12 cellular contexts compared by ENCODE assay signal in genomic region chr9:20357207-20357503, GRCh38.
DNase-seq lines count a peak whose midpoint lies in the region; ATAC-seq and TF ChIP-seq lines count a peak whose summit lies in the region.
"Had no signal": no experiment of that assay in that cellular context is flagged by ENCODE, and none has a peak within 500 bp of the region (broad histone marks: within the 10 kb centered on the region; RNA-seq: fewer than 3 reads in every experiment).

No MANE protein-coding gene starts in this region.

- intact Hi-C loops in esophagus squamous epithelium (cut with DNase I): loop anchor here (10.0 kb wide), 1 partner anchor 268 kb away; the partner anchor contains the start of gene MLLT3

- no peak overlapping the region for H3K4me3 ChIP-seq in DOHH2 (ENCODE audit: low read length)
- no peak overlapping the region for H3K4me3 ChIP-seq in OCI-LY1 (ENCODE audit: low read depth, low read length, poor library complexity, severe bottlenecking)
- H3K4me3 ChIP-seq in esophagus squamous epithelium: peak overlapping the region in 1 of 4 donors; percentile 42
- H3K4me3 ChIP-seq in parathyroid adenoma (ENCODE audit: low read depth, low read length): no peak overlapping the region
- H3K4me3 ChIP-seq: stomach had no signal

- H3K36me3 ChIP-seq in DOHH2 (ENCODE audit: control insufficient read depth, low read length) (no peaks in the 10 kb centered on the region), OCI-LY1 (ENCODE audit: insufficient read depth, low read length) (peaks cover 98% of the 10 kb centered on the region), esophagus squamous epithelium (peaks cover 0 to 20% (median 0%) of the 10 kb centered on the region in 3 donors), parathyroid adenoma (ENCODE audit: control insufficient read depth, insufficient read depth, low read length) (no peaks in the 10 kb centered on the region)

- H4K20me1 ChIP-seq in DOHH2 (ENCODE audit: control insufficient read depth, insufficient read depth, low read depth, low read length) (no peaks in the 10 kb centered on the region), OCI-LY1 (ENCODE audit: insufficient read depth, low read length) (no peaks in the 10 kb centered on the region)

- H3K4me2 ChIP-seq in DOHH2 (ENCODE audit: low read length): peak overlapping the region; percentile 36
- no peak overlapping the region; the same call in 1 of the 2 replicates for H3K4me2 ChIP-seq in OCI-LY1 (ENCODE audit: low read length)
- no peak overlapping the region for H3K4me2 ChIP-seq in parathyroid adenoma (ENCODE audit: low read length)

- 37 to 55% methylated on average over 2 of the region's 2 CpGs for WGBS in esophagus squamous epithelium, 2 donors

- H2AFZ ChIP-seq in OCI-LY1 (ENCODE audit: low read length): no peak overlapping the region
- no peak overlapping the region for H2AFZ ChIP-seq in parathyroid adenoma

- no peaks in the 10 kb centered on the region for H3K79me2 ChIP-seq in DOHH2 (ENCODE audit: control insufficient read depth, low read length)
- no peaks in the 10 kb centered on the region for H3K79me2 ChIP-seq in OCI-LY1 (ENCODE audit: insufficient read depth, low read length)
- no peaks in the 10 kb centered on the region for H3K79me2 ChIP-seq in parathyroid adenoma

- H3K9me3 ChIP-seq in DOHH2 (ENCODE audit: control insufficient read depth, insufficient read depth, low read length) (no peaks in the 10 kb centered on the region), OCI-LY1 (ENCODE audit: low read length) (no peaks in the 10 kb centered on the region), esophagus squamous epithelium (no peaks in the 10 kb centered on the region), parathyroid adenoma (ENCODE audit: control insufficient read depth, low read length) (no peaks in the 10 kb centered on the region)
- H3K9me3 ChIP-seq: stomach had no signal

- TF ChIP-seq POLR2A in esophagus squamous epithelium (IDR thresholded peaks at IDR 0.05) (no peak), erythroblast (IDR thresholded peaks at IDR 0.05; ENCODE audit: low read length) (no peak)

- H3K27ac ChIP-seq in DOHH2 (ENCODE audit: low read depth, low read length): no peak overlapping the region
- peak overlapping the region; percentile 40 for H3K27ac ChIP-seq in OCI-LY1 (ENCODE audit: low read depth, low read length, poor library complexity, severe bottlenecking)
- H3K27ac ChIP-seq in esophagus squamous epithelium: peak overlapping the region in 3 of 4 donors; percentile 47 to 78 (median 65)
- H3K27ac ChIP-seq in parathyroid adenoma: peak overlapping the region; percentile 30

- H3K4me1 ChIP-seq in DOHH2 (ENCODE audit: control insufficient read depth, low read length) (peaks cover 20% of the 10 kb centered on the region), OCI-LY1 (ENCODE audit: insufficient read depth, low read length, severe bottlenecking) (peaks cover 30% of the 10 kb centered on the region), esophagus squamous epithelium (peaks cover 4 to 49% (median 24%) of the 10 kb centered on the region in 3 donors), parathyroid adenoma (no peaks in the 10 kb centered on the region)

- H3K9me2 ChIP-seq in DOHH2 (replicated peaks; ENCODE audit: control insufficient read depth, low read length) (no peaks in the 10 kb centered on the region), OCI-LY1 (ENCODE audit: low read depth, low read length) (no peaks in the 10 kb centered on the region)

- H3K27me3 ChIP-seq in DOHH2 (ENCODE audit: control insufficient read depth, low read length) (no peaks in the 10 kb centered on the region), OCI-LY1 (ENCODE audit: insufficient read depth, low read length) (no peaks in the 10 kb centered on the region), esophagus squamous epithelium (no peaks in the 10 kb centered on the region), parathyroid adenoma (ENCODE audit: control insufficient read depth, insufficient read depth, low read length) (no peaks in the 10 kb centered on the region)
- H3K27me3 ChIP-seq: stomach had no signal

- H3F3A ChIP-seq in DOHH2 (ENCODE audit: control insufficient read depth, insufficient read depth) (no peaks in the 10 kb centered on the region), OCI-LY1 (ENCODE audit: insufficient read depth, low read length) (no peaks in the 10 kb centered on the region)

- no peak for DNase-seq in esophagus squamous epithelium (lab: John Stamatoyannopoulos, UW)
- no peak for DNase-seq in erythroblast (lab: John Stamatoyannopoulos, UW)
- no peak for DNase-seq in GM10266 (ENCODE audit: extremely low spot score)
- DNase-seq: activated CD4-positive, alpha-beta T cell treated with anti-CD3 and anti-CD28 coated beads, Interleukin-2, amount 50 U/mL, for 48 hours; stimulated activated CD4-positive, alpha-beta T cell treated with anti-CD3 and anti-CD28 coated beads, Interleukin-2, amount 100 ng/mL, for 48 hours; stomach had no signal

- ATAC-seq in GM18870 (IDR thresholded peaks at IDR 0.05; ENCODE audit: unreplicated experiment) (no peak), GM18873 (IDR thresholded peaks at IDR 0.05; ENCODE audit: low FRiP score, unreplicated experiment) (no peak)
- ATAC-seq: natural killer cell treated with Interleukin-12 subunit alpha and Interleukin-12 subunit beta and Interleukin-15 and Interleukin-18, amount 100 ng/mL, for 72 hours had no signal

- 0 out of 2 replicates have a peak overlapping the region, but pooled peaks have one; percentile 23 for H3K9ac ChIP-seq in OCI-LY1 (ENCODE audit: low read length)
- no peak overlapping the region for H3K9ac ChIP-seq in parathyroid adenoma

- no peak for TF ChIP-seq CTCF in DOHH2 (IDR thresholded peaks at IDR 0.05; ENCODE audit: low read depth, low read length, poor library complexity, severe bottlenecking)
- TF ChIP-seq CTCF in OCI-LY1 (IDR thresholded peaks at IDR 0.05; ENCODE audit: low read length): no peak
- TF ChIP-seq CTCF in esophagus squamous epithelium (IDR thresholded peaks at IDR 0.05): no peak
- no peak for TF ChIP-seq CTCF in parathyroid adenoma (IDR thresholded peaks at IDR 0.05)
- no peak for TF ChIP-seq CTCF in GM10266 (IDR thresholded peaks at IDR 0.05; ENCODE audit: control insufficient read depth, insufficient read depth, low read depth, missing control alignments)
